Comparison of ENCODE assay signal across 1 cellular context in the genomic region with DNA sequence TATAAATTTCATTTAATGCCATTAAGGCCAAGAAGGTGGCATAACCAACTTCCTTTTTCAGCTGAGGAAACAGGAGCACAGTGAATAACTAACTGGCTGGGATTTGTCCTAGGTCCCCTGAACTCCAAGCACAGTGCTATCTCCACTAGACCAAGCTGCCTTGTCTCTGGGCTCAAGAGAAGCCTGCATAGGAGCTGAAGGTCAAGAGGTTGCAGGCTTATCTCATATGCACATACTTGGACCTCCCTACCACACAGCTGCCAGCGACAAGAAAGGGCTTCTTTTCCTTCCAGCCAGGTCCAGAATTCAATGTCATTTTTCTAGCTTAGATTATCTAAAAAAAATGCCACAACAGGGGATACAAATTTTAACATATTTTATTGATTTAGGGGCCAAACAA.
A peak's percentile ranks its signal among the peaks of the same experiment; 100 is the strongest.
TF ChIP-seq lines count a peak whose summit lies in the region.

No MANE protein-coding gene starts in this region.

TF ChIP-seq in K562, 482 proteins besides CTCF, POLR2A, EP300 and RAD21 (continued from another document):
- TF ChIP-seq STAT5A (IDR thresholded peaks at IDR 0.05; ENCODE audit: borderline replicate concordance, low read length) (peak; percentile 92), ZFP1 (CRISPR knock-in tag; IDR thresholded peaks at IDR 0.05) (no peak), MAZ (CRISPR knock-in tag; conservative IDR thresholded peaks at IDR 0.05 in 1 of 2, IDR thresholded peaks at IDR 0.05 in 1 of 2) (0 out of 4 replicates have a peak, but pooled peaks of 1 of the 2 experiments have one; percentile 27), ZNF146 (CRISPR knock-in tag; IDR thresholded peaks at IDR 0.05; ENCODE audit: unreplicated experiment) (no peak), ZNF785 (CRISPR knock-in tag; IDR thresholded peaks at IDR 0.05) (no peak), ZNF184 (CRISPR knock-in tag; IDR thresholded peaks at IDR 0.05) (no peak), POLR2B (IDR thresholded peaks at IDR 0.05; ENCODE audit: low read depth, partially characterized antibody) (no peak), MYNN (IDR thresholded peaks at IDR 0.05) (peak; percentile 81), MYNN (CRISPR knock-in tag; IDR thresholded peaks at IDR 0.05) (no peak), ZNF551 (CRISPR knock-in tag; IDR thresholded peaks at IDR 0.05) (no peak), SUPT5H (IDR thresholded peaks at IDR 0.05) (no peak), ZNF174 (CRISPR knock-in tag; IDR thresholded peaks at IDR 0.05) (no peak), RBFOX2 (IDR thresholded peaks at IDR 0.05; ENCODE audit: low read depth, low read length) (no peak), GABPA (tag; conservative IDR thresholded peaks at IDR 0.05; ENCODE audit: low read depth) (0 out of 2 replicates have a peak, but pooled peaks have one; percentile 17), GTF2E2 (tag; IDR thresholded peaks at IDR 0.05) (no peak), MAFG (tag; conservative IDR thresholded peaks at IDR 0.05) (no peak), HDAC3 (IDR thresholded peaks at IDR 0.05; ENCODE audit: borderline replicate concordance, partially characterized antibody) (peak; percentile 76), YBX1 (IDR thresholded peaks at IDR 0.05) (no peak), ILK (tag; IDR thresholded peaks at IDR 0.05; ENCODE audit: borderline replicate concordance, low read depth) (no peak), XRCC5 (IDR thresholded peaks at IDR 0.05; ENCODE audit: low read depth, low read length) (no peak), RFX5 (IDR thresholded peaks at IDR 0.05; ENCODE audit: low read depth, low read length) (no peak), POLR2AphosphoS2 (IDR thresholded peaks at IDR 0.05; ENCODE audit: low read length) (no peak), DNMT1 (IDR thresholded peaks at IDR 0.05) (no peak), SMARCE1 (IDR thresholded peaks at IDR 0.05) (peak; percentile 90), NR1H2 (CRISPR knock-in tag; IDR thresholded peaks at IDR 0.05) (no peak), LARP7 (IDR thresholded peaks at IDR 0.05) (no peak), NCOR1 (IDR thresholded peaks at IDR 0.05) (peak; percentile 96)
- TF ChIP-seq, protein P1, sequence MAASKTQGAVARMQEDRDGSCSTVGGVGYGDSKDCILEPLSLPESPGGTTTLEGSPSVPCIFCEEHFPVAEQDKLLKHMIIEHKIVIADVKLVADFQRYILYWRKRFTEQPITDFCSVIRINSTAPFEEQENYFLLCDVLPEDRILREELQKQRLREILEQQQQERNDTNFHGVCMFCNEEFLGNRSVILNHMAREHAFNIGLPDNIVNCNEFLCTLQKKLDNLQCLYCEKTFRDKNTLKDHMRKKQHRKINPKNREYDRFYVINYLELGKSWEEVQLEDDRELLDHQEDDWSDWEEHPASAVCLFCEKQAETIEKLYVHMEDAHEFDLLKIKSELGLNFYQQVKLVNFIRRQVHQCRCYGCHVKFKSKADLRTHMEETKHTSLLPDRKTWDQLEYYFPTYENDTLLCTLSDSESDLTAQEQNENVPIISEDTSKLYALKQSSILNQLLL (CRISPR knock-in tag; IDR thresholded peaks at IDR 0.05; ENCODE audit: borderline replicate concordance) = no peak
- TF ChIP-seq, protein P2, sequence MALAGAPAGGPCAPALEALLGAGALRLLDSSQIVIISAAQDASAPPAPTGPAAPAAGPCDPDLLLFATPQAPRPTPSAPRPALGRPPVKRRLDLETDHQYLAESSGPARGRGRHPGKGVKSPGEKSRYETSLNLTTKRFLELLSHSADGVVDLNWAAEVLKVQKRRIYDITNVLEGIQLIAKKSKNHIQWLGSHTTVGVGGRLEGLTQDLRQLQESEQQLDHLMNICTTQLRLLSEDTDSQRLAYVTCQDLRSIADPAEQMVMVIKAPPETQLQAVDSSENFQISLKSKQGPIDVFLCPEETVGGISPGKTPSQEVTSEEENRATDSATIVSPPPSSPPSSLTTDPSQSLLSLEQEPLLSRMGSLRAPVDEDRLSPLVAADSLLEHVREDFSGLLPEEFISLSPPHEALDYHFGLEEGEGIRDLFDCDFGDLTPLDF (CRISPR knock-in tag; IDR thresholded peaks at IDR 0.05) = no peak
- TF ChIP-seq, protein P3, sequence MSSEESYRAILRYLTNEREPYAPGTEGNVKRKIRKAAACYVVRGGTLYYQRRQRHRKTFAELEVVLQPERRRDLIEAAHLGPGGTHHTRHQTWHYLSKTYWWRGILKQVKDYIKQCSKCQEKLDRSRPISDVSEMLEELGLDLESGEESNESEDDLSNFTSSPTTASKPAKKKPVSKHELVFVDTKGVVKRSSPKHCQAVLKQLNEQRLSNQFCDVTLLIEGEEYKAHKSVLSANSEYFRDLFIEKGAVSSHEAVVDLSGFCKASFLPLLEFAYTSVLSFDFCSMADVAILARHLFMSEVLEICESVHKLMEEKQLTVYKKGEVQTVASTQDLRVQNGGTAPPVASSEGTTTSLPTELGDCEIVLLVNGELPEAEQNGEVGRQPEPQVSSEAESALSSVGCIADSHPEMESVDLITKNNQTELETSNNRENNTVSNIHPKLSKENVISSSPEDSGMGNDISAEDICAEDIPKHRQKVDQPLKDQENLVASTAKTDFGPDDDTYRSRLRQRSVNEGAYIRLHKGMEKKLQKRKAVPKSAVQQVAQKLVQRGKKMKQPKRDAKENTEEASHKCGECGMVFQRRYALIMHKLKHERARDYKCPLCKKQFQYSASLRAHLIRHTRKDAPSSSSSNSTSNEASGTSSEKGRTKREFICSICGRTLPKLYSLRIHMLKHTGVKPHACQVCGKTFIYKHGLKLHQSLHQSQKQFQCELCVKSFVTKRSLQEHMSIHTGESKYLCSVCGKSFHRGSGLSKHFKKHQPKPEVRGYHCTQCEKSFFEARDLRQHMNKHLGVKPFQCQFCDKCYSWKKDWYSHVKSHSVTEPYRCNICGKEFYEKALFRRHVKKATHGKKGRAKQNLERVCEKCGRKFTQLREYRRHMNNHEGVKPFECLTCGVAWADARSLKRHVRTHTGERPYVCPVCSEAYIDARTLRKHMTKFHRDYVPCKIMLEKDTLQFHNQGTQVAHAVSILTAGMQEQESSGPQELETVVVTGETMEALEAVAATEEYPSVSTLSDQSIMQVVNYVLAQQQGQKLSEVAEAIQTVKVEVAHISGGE (CRISPR knock-in tag; IDR thresholded peaks at IDR 0.05) = peak in 1 of 3 experiments; percentile 75; a peak in 2 of 6 replicates
- TF ChIP-seq, protein P4, sequence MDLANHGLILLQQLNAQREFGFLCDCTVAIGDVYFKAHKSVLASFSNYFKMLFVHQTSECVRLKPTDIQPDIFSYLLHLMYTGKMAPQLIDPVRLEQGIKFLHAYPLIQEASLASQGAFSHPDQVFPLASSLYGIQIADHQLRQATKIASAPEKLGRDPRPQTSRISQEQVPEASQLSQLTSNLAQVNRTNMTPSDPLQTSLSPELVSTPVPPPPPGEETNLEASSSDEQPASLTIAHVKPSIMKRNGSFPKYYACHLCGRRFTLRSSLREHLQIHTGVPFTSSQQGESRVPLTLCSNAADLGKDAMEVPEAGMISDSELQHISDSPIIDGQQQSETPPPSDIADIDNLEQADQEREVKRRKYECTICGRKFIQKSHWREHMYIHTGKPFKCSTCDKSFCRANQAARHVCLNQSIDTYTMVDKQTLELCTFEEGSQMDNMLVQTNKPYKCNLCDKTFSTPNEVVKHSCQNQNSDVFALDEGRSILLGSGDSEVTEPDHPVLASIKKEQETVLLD (IDR thresholded peaks at IDR 0.05) = no peak; the same call in 1 of the 2 replicates
- TF ChIP-seq, protein P5, sequence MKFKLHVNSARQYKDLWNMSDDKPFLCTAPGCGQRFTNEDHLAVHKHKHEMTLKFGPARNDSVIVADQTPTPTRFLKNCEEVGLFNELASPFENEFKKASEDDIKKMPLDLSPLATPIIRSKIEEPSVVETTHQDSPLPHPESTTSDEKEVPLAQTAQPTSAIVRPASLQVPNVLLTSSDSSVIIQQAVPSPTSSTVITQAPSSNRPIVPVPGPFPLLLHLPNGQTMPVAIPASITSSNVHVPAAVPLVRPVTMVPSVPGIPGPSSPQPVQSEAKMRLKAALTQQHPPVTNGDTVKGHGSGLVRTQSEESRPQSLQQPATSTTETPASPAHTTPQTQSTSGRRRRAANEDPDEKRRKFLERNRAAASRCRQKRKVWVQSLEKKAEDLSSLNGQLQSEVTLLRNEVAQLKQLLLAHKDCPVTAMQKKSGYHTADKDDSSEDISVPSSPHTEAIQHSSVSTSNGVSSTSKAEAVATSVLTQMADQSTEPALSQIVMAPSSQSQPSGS (CRISPR knock-in tag; IDR thresholded peaks at IDR 0.05) = no peak
- TF ChIP-seq, protein P6, sequence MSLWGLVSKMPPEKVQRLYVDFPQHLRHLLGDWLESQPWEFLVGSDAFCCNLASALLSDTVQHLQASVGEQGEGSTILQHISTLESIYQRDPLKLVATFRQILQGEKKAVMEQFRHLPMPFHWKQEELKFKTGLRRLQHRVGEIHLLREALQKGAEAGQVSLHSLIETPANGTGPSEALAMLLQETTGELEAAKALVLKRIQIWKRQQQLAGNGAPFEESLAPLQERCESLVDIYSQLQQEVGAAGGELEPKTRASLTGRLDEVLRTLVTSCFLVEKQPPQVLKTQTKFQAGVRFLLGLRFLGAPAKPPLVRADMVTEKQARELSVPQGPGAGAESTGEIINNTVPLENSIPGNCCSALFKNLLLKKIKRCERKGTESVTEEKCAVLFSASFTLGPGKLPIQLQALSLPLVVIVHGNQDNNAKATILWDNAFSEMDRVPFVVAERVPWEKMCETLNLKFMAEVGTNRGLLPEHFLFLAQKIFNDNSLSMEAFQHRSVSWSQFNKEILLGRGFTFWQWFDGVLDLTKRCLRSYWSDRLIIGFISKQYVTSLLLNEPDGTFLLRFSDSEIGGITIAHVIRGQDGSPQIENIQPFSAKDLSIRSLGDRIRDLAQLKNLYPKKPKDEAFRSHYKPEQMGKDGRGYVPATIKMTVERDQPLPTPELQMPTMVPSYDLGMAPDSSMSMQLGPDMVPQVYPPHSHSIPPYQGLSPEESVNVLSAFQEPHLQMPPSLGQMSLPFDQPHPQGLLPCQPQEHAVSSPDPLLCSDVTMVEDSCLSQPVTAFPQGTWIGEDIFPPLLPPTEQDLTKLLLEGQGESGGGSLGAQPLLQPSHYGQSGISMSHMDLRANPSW (CRISPR knock-in tag; IDR thresholded peaks at IDR 0.05) = no peak
